1 cellular context compared by ENCODE assay signal in the genomic region with DNA sequence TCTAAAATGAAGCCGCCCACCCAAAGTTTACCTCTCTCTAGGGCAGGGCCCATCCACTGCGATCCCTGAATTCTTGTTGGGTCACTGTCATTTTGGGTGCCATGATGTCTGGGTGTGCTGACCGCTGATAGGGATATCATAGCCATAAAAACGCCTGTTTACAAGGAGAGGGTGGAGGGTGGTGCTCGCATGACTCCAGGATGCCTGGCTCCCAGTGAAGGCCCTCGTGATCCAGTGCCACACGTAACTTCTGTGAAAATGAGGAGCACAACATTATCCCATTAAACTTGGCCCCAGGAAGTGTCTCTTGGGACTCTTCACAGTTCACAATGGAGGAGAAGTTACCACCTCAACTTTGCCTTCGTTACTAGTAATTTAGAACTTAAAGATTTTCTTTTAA.
TF ChIP-seq lines count a peak whose summit lies in the region.

No MANE protein-coding gene starts in this region.

TF ChIP-seq in HepG2, 621 proteins besides CTCF, POLR2A, EP300 and RAD21:
- TF ChIP-seq, protein P1, sequence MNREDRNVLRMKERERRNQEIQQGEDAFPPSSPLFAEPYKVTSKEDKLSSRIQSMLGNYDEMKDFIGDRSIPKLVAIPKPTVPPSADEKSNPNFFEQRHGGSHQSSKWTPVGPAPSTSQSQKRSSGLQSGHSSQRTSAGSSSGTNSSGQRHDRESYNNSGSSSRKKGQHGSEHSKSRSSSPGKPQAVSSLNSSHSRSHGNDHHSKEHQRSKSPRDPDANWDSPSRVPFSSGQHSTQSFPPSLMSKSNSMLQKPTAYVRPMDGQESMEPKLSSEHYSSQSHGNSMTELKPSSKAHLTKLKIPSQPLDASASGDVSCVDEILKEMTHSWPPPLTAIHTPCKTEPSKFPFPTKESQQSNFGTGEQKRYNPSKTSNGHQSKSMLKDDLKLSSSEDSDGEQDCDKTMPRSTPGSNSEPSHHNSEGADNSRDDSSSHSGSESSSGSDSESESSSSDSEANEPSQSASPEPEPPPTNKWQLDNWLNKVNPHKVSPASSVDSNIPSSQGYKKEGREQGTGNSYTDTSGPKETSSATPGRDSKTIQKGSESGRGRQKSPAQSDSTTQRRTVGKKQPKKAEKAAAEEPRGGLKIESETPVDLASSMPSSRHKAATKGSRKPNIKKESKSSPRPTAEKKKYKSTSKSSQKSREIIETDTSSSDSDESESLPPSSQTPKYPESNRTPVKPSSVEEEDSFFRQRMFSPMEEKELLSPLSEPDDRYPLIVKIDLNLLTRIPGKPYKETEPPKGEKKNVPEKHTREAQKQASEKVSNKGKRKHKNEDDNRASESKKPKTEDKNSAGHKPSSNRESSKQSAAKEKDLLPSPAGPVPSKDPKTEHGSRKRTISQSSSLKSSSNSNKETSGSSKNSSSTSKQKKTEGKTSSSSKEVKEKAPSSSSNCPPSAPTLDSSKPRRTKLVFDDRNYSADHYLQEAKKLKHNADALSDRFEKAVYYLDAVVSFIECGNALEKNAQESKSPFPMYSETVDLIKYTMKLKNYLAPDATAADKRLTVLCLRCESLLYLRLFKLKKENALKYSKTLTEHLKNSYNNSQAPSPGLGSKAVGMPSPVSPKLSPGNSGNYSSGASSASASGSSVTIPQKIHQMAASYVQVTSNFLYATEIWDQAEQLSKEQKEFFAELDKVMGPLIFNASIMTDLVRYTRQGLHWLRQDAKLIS (CRISPR knock-in tag; IDR thresholded peaks at IDR 0.05): no peak
- peak; percentile 18 for TF ChIP-seq RBM22 (optimal IDR thresholded peaks at IDR 0.05; ENCODE audit: low read length)
